ENCODE assay signal across 1 cellular context in the genomic region with DNA sequence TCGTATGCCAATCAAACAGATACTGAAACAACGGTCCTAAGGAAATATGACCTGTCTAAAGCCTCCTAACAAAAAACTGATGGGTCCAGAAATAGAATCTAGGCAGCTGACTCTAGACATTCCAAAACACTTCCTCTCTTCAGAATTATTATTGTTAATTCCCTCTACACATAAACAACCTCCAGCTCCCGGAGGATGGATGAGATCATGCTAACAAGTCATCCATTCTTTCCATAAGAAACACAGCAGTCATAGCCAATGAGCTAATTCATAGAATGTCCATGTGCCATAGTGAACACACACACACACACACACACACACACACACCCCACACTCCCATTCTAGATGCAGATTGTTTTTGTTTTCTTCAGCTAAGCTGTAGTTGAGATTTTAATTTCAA.
TF ChIP-seq lines count a peak whose summit lies in the region.

No MANE protein-coding gene starts in this region.

TF ChIP-seq in HEK293, 187 proteins besides CTCF, POLR2A, EP300 and RAD21 (continued from another document):
- TF ChIP-seq, protein P1, sequence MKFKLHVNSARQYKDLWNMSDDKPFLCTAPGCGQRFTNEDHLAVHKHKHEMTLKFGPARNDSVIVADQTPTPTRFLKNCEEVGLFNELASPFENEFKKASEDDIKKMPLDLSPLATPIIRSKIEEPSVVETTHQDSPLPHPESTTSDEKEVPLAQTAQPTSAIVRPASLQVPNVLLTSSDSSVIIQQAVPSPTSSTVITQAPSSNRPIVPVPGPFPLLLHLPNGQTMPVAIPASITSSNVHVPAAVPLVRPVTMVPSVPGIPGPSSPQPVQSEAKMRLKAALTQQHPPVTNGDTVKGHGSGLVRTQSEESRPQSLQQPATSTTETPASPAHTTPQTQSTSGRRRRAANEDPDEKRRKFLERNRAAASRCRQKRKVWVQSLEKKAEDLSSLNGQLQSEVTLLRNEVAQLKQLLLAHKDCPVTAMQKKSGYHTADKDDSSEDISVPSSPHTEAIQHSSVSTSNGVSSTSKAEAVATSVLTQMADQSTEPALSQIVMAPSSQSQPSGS (tag by site-specific recombination; IDR thresholded peaks at IDR 0.05; ENCODE audit: low read depth), result peak; percentile 79
- TF ChIP-seq, protein P2, sequence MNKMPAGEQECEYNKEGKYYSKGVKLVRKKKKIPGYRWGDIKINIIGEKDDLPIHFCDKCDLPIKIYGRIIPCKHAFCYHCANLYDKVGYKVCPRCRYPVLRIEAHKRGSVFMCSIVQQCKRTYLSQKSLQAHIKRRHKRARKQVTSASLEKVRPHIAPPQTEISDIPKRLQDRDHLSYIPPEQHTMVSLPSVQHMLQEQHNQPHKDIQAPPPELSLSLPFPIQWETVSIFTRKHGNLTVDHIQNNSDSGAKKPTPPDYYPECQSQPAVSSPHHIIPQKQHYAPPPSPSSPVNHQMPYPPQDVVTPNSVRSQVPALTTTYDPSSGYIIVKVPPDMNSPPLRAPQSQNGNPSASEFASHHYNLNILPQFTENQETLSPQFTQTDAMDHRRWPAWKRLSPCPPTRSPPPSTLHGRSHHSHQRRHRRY (tag by site-specific recombination; IDR thresholded peaks at IDR 0.05), result no peak
- TF ChIP-seq HOXC10 (CRISPR knock-in tag; IDR thresholded peaks at IDR 0.05) (no peak), ZEB2 (tag by site-specific recombination; IDR thresholded peaks at IDR 0.05) (peak; percentile 60; the same call in 1 of the 2 replicates), WT1 (tag by site-specific recombination; IDR thresholded peaks at IDR 0.05) (0 out of 2 replicates have a peak, but pooled peaks have one; percentile 51), EGR2 (tag by site-specific recombination; IDR thresholded peaks at IDR 0.05; ENCODE audit: low read depth) (no peak)
- TF ChIP-seq, protein P3, sequence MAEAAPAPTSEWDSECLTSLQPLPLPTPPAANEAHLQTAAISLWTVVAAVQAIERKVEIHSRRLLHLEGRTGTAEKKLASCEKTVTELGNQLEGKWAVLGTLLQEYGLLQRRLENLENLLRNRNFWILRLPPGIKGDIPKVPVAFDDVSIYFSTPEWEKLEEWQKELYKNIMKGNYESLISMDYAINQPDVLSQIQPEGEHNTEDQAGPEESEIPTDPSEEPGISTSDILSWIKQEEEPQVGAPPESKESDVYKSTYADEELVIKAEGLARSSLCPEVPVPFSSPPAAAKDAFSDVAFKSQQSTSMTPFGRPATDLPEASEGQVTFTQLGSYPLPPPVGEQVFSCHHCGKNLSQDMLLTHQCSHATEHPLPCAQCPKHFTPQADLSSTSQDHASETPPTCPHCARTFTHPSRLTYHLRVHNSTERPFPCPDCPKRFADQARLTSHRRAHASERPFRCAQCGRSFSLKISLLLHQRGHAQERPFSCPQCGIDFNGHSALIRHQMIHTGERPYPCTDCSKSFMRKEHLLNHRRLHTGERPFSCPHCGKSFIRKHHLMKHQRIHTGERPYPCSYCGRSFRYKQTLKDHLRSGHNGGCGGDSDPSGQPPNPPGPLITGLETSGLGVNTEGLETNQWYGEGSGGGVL (tag by site-specific recombination; IDR thresholded peaks at IDR 0.05), result peak; percentile 69
- TF ChIP-seq, protein P4, sequence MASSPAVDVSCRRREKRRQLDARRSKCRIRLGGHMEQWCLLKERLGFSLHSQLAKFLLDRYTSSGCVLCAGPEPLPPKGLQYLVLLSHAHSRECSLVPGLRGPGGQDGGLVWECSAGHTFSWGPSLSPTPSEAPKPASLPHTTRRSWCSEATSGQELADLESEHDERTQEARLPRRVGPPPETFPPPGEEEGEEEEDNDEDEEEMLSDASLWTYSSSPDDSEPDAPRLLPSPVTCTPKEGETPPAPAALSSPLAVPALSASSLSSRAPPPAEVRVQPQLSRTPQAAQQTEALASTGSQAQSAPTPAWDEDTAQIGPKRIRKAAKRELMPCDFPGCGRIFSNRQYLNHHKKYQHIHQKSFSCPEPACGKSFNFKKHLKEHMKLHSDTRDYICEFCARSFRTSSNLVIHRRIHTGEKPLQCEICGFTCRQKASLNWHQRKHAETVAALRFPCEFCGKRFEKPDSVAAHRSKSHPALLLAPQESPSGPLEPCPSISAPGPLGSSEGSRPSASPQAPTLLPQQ (tag by site-specific recombination; IDR thresholded peaks at IDR 0.05), result peak; percentile 63
- TF ChIP-seq, protein P5, sequence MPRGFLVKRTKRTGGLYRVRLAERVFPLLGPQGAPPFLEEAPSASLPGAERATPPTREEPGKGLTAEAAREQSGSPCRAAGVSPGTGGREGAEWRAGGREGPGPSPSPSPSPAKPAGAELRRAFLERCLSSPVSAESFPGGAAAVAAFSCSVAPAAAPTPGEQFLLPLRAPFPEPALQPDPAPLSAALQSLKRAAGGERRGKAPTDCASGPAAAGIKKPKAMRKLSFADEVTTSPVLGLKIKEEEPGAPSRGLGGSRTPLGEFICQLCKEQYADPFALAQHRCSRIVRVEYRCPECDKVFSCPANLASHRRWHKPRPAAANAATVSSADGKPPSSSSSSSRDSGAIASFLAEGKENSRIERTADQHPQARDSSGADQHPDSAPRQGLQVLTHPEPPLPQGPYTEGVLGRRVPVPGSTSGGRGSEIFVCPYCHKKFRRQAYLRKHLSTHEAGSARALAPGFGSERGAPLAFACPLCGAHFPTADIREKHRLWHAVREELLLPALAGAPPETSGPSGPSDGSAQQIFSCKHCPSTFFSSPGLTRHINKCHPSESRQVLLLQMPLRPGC (tag by site-specific recombination; IDR thresholded peaks at IDR 0.05), result peak; percentile 83
- TF ChIP-seq, protein P6, sequence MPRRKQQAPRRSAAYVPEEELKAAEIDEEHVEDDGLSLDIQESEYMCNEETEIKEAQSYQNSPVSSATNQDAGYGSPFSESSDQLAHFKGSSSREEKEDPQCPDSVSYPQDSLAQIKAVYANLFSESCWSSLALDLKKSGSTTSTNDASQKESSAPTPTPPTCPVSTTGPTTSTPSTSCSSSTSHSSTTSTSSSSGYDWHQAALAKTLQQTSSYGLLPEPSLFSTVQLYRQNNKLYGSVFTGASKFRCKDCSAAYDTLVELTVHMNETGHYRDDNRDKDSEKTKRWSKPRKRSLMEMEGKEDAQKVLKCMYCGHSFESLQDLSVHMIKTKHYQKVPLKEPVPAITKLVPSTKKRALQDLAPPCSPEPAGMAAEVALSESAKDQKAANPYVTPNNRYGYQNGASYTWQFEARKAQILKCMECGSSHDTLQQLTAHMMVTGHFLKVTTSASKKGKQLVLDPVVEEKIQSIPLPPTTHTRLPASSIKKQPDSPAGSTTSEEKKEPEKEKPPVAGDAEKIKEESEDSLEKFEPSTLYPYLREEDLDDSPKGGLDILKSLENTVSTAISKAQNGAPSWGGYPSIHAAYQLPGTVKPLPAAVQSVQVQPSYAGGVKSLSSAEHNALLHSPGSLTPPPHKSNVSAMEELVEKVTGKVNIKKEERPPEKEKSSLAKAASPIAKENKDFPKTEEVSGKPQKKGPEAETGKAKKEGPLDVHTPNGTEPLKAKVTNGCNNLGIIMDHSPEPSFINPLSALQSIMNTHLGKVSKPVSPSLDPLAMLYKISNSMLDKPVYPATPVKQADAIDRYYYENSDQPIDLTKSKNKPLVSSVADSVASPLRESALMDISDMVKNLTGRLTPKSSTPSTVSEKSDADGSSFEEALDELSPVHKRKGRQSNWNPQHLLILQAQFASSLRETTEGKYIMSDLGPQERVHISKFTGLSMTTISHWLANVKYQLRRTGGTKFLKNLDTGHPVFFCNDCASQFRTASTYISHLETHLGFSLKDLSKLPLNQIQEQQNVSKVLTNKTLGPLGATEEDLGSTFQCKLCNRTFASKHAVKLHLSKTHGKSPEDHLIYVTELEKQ (tag by site-specific recombination; IDR thresholded peaks at IDR 0.05; ENCODE audit: borderline replicate concordance), result peak; percentile 38; the same call in 1 of the 2 replicates
- TF ChIP-seq, protein P7, sequence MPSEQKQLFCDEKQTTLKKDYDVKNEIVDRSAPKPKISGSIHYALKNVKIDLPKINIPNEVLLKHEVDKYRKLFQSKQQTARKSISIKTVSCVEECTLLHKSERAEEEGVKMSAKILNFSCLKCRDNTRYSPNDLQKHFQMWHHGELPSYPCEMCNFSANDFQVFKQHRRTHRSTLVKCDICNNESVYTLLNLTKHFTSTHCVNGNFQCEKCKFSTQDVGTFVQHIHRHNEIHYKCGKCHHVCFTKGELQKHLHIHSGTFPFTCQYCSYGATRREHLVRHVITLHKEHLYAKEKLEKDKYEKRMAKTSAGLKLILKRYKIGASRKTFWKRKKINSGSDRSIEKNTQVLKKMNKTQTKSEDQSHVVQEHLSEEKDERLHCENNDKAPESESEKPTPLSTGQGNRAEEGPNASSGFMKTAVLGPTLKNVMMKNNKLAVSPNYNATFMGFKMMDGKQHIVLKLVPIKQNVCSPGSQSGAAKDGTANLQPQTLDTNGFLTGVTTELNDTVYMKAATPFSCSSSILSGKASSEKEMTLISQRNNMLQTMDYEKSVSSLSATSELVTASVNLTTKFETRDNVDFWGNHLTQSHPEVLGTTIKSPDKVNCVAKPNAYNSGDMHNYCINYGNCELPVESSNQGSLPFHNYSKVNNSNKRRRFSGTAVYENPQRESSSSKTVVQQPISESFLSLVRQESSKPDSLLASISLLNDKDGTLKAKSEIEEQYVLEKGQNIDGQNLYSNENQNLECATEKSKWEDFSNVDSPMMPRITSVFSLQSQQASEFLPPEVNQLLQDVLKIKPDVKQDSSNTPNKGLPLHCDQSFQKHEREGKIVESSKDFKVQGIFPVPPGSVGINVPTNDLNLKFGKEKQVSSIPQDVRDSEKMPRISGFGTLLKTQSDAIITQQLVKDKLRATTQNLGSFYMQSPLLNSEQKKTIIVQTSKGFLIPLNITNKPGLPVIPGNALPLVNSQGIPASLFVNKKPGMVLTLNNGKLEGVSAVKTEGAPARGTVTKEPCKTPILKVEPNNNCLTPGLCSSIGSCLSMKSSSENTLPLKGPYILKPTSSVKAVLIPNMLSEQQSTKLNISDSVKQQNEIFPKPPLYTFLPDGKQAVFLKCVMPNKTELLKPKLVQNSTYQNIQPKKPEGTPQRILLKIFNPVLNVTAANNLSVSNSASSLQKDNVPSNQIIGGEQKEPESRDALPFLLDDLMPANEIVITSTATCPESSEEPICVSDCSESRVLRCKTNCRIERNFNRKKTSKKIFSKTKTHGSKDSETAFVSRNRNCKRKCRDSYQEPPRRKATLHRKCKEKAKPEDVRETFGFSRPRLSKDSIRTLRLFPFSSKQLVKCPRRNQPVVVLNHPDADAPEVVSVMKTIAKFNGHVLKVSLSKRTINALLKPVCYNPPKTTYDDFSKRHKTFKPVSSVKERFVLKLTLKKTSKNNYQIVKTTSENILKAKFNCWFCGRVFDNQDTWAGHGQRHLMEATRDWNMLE (tag by site-specific recombination; conservative IDR thresholded peaks at IDR 0.05; ENCODE audit: low read depth), result 0 out of 2 replicates have a peak, but pooled peaks have one; percentile 20
- TF ChIP-seq, protein P8, sequence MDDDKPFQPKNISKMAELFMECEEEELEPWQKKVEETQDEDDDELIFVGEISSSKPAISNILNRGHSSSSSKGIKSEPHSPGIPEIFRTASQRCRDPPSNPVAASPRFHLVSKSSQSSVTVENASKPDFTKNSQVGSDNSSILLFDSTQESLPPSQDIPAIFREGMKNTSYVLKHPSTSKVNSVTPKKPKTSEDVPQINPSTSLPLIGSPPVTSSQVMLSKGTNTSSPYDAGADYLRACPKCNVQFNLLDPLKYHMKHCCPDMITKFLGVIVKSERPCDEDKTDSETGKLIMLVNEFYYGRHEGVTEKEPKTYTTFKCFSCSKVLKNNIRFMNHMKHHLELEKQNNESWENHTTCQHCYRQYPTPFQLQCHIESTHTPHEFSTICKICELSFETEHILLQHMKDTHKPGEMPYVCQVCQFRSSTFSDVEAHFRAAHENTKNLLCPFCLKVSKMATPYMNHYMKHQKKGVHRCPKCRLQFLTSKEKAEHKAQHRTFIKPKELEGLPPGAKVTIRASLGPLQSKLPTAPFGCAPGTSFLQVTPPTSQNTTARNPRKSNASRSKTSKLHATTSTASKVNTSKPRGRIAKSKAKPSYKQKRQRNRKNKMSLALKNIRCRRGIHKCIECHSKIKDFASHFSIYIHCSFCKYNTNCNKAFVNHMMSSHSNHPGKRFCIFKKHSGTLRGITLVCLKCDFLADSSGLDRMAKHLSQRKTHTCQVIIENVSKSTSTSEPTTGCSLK (tag by site-specific recombination; IDR thresholded peaks at IDR 0.05), result no peak
